11 cellular contexts compared by ENCODE assay signal in the genomic region with DNA sequence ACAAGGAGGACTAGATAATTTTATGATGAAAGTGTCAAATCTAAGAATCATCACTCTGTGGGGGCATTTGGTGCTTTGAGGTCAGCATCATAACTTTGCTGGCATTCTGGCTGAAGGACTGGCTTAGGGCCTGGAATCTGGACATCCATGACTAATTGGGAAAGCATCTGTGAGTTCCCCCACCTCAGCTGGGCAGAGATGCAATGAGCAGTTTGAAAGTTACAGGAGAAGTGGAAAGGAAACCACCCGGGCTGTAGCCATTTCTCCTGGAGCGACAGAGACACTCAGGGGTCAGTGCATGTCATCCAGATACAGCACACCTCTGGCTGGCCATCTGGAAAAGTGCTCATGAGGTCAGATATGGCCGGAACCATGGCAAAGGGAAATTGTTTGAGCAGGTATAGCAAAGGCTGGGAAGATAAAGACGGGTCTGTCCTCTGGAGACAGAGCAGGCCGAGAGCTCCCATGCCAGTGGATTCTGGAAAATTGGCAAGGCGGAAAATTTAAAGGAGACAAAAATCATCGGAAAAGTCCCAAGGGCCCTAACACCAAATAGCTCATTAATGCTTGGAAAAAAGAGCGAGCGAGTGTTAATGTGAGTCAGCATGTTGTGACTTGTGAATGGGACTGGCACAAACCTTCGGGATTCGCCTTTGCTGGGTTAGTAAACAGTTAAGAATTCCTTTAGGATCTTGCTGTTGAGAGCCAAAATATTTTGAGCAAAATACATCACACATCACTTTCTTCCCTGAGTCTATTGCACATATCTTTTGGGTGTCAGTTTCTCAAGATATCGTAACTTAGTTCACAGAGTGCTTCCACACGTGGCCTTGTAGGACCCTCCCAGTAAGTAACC.
DNase-seq lines count a peak whose midpoint lies in the region; ATAC-seq and TF ChIP-seq lines count a peak whose summit lies in the region.
"Had no signal": no experiment of that assay in that cellular context is flagged by ENCODE, and none has a peak within 500 bp of the region (broad histone marks: within the 10 kb centered on the region; RNA-seq: fewer than 3 reads in every experiment).

No MANE protein-coding gene starts in this region.

- no peaks in the 10 kb centered on the region for H4K20me1 ChIP-seq in smooth muscle cell (ENCODE audit: low read depth)

- H2AFZ ChIP-seq in smooth muscle cell (ENCODE audit: low read depth): no peak overlapping the region

- H3K4me3 ChIP-seq in heart left ventricle: no peak overlapping the region
- H3K4me3 ChIP-seq in smooth muscle cell: no peak overlapping the region
- H3K4me3 ChIP-seq: left lung, stomach had no signal

- intact Hi-C loops in heart left ventricle (cut with DNase I): loop anchor here in 4 of 10 donors (5.0 to 10.0 kb wide), 4 partner anchors 61 to 172 kb away; no protein-coding TSS in a partner anchor

- H3K4me2 ChIP-seq in smooth muscle cell: peak overlapping the region; percentile 67

- TF ChIP-seq CTCF in HFFc6 (IDR thresholded peaks at IDR 0.05): no peak
- TF ChIP-seq CTCF in WTC11 (IDR thresholded peaks at IDR 0.05): no peak
- no peak for TF ChIP-seq CTCF in heart left ventricle (IDR thresholded peaks at IDR 0.05)
- TF ChIP-seq CTCF in smooth muscle cell (IDR thresholded peaks at IDR 0.05; ENCODE audit: borderline replicate concordance, insufficient read depth, poor library complexity, severe bottlenecking): no peak

- H3K27me3 ChIP-seq in heart left ventricle (no peaks in the 10 kb centered on the region), smooth muscle cell (ENCODE audit: low read depth) (no peaks in the 10 kb centered on the region)
- H3K27me3 ChIP-seq: left lung, stomach had no signal

- POLR2A ChIA-PET in WTC11 (lab: Charles Lee): no interaction called here

- H3K9me3 ChIP-seq in heart left ventricle (no peaks in the 10 kb centered on the region), smooth muscle cell (replicated peaks; ENCODE audit: low read depth) (no peaks in the 10 kb centered on the region)
- H3K9me3 ChIP-seq: left lung, stomach had no signal

- H3K27ac Mint-ChIP-seq in HFFc6: peak overlapping the region; percentile 79
- H3K27ac Mint-ChIP-seq in WTC11: peak overlapping the region; percentile 64

- H3K27ac ChIP-seq in heart left ventricle (peak overlapping the region; percentile 24 to 87 (median 62)), smooth muscle cell (ENCODE audit: low read depth) (peak overlapping the region; percentile 81)
- H3K27ac ChIP-seq: left lung, stomach had no signal

- H3K4me1 Mint-ChIP-seq in HFFc6 (ENCODE audit: low read depth): peaks cover 48% of the 10 kb centered on the region
- peaks cover 60% of the 10 kb centered on the region for H3K4me1 Mint-ChIP-seq in WTC11

- 39 to 61% (median 44%) methylated on average over 13 of the region's 13 CpGs for WGBS in heart left ventricle, 4 donors
- WGBS in smooth muscle cell (ENCODE audit: low lambda C conversion rate): 31% methylated on average over 13 of the region's 13 CpGs

- H3K9ac ChIP-seq in smooth muscle cell (ENCODE audit: low read depth): peak overlapping the region; percentile 67

- DNase-seq in HFFc6: peak; percentile 59
- no peak for DNase-seq in WTC11 (ENCODE audit: low spot score)
- peak in 3 of 5 donors; percentile 31 to 50 (median 33) for DNase-seq in heart left ventricle
- DNase-seq in smooth muscle cell (lab: John Stamatoyannopoulos, UW; ENCODE audit: unreplicated experiment): no peak
- DNase-seq in NCI-H2081 (lab: John Stamatoyannopoulos, UW): no peak
- DNase-seq in cerebellum (ENCODE audit: low spot score): no peak
- DNase-seq: cortex of kidney, left lung, NCI-H1436 treated with DMSO at 0.1 percent for 48 hours, stomach had no signal

- CTCF ChIA-PET in WTC11 (lab: Charles Lee): no interaction called here

- ATAC-seq in WTC11 (no peak), heart left ventricle (peak; percentile 27 to 63 (median 58)), GM19397 (IDR thresholded peaks at IDR 0.05; ENCODE audit: unreplicated experiment) (no peak)
- ATAC-seq: left lung had no signal

- H3K27me3 Mint-ChIP-seq in HFFc6 (ENCODE audit: insufficient read depth) (no peaks in the 10 kb centered on the region), WTC11 (ENCODE audit: low read depth) (no peaks in the 10 kb centered on the region)

- peaks cover 0 to 74% (median 26%) of the 10 kb centered on the region in 12 donors for H3K4me1 ChIP-seq in heart left ventricle
- peaks cover 24% of the 10 kb centered on the region for H3K4me1 ChIP-seq in smooth muscle cell (ENCODE audit: low read depth)
- H3K4me1 ChIP-seq: left lung had no signal

- H3K9me3 Mint-ChIP-seq in HFFc6 (no peaks in the 10 kb centered on the region; the same call in 1 of the 2 replicates), WTC11 (peaks cover 5% of the 10 kb centered on the region; the same call in 1 of the 2 replicates)

- H3K36me3 ChIP-seq in heart left ventricle (no peaks in the 10 kb centered on the region), smooth muscle cell (ENCODE audit: low read depth) (no peaks in the 10 kb centered on the region)
- H3K36me3 ChIP-seq: left lung, stomach had no signal

- H3F3A ChIP-seq in smooth muscle cell (ENCODE audit: low read depth): peaks cover 21% of the 10 kb centered on the region

- H3K4me3 Mint-ChIP-seq in HFFc6 (peak overlapping the region; percentile 80), WTC11 (no peak overlapping the region)

- H3K79me2 ChIP-seq in smooth muscle cell (ENCODE audit: low read depth): no peaks in the 10 kb centered on the region

- H3K36me3 Mint-ChIP-seq in HFFc6 (ENCODE audit: low read depth): no peaks in the 10 kb centered on the region
- no peaks in the 10 kb centered on the region for H3K36me3 Mint-ChIP-seq in WTC11

- no peak for TF ChIP-seq POLR2A in heart left ventricle (IDR thresholded peaks at IDR 0.05)

TF ChIP-seq in WTC11, 78 proteins besides CTCF, POLR2A, EP300 and RAD21 (continues in another document):
- TF ChIP-seq ELF4 (CRISPR knock-in tag; IDR thresholded peaks at IDR 0.05; ENCODE audit: low read depth): no peak
- TF ChIP-seq EMX1 (CRISPR knock-in tag; IDR thresholded peaks at IDR 0.05): no peak
- TF ChIP-seq, protein P1, sequence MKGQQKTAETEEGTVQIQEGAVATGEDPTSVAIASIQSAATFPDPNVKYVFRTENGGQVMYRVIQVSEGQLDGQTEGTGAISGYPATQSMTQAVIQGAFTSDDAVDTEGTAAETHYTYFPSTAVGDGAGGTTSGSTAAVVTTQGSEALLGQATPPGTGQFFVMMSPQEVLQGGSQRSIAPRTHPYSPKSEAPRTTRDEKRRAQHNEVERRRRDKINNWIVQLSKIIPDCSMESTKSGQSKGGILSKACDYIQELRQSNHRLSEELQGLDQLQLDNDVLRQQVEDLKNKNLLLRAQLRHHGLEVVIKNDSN (CRISPR knock-in tag; IDR thresholded peaks at IDR 0.05): no peak
- TF ChIP-seq ZNF121 (CRISPR knock-in tag; IDR thresholded peaks at IDR 0.05): no peak
- no peak for TF ChIP-seq RORB (CRISPR knock-in tag; IDR thresholded peaks at IDR 0.05)
- TF ChIP-seq, protein P2, sequence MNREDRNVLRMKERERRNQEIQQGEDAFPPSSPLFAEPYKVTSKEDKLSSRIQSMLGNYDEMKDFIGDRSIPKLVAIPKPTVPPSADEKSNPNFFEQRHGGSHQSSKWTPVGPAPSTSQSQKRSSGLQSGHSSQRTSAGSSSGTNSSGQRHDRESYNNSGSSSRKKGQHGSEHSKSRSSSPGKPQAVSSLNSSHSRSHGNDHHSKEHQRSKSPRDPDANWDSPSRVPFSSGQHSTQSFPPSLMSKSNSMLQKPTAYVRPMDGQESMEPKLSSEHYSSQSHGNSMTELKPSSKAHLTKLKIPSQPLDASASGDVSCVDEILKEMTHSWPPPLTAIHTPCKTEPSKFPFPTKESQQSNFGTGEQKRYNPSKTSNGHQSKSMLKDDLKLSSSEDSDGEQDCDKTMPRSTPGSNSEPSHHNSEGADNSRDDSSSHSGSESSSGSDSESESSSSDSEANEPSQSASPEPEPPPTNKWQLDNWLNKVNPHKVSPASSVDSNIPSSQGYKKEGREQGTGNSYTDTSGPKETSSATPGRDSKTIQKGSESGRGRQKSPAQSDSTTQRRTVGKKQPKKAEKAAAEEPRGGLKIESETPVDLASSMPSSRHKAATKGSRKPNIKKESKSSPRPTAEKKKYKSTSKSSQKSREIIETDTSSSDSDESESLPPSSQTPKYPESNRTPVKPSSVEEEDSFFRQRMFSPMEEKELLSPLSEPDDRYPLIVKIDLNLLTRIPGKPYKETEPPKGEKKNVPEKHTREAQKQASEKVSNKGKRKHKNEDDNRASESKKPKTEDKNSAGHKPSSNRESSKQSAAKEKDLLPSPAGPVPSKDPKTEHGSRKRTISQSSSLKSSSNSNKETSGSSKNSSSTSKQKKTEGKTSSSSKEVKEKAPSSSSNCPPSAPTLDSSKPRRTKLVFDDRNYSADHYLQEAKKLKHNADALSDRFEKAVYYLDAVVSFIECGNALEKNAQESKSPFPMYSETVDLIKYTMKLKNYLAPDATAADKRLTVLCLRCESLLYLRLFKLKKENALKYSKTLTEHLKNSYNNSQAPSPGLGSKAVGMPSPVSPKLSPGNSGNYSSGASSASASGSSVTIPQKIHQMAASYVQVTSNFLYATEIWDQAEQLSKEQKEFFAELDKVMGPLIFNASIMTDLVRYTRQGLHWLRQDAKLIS (CRISPR knock-in tag; IDR thresholded peaks at IDR 0.05; ENCODE audit: borderline replicate concordance): no peak
- TF ChIP-seq, protein P3, sequence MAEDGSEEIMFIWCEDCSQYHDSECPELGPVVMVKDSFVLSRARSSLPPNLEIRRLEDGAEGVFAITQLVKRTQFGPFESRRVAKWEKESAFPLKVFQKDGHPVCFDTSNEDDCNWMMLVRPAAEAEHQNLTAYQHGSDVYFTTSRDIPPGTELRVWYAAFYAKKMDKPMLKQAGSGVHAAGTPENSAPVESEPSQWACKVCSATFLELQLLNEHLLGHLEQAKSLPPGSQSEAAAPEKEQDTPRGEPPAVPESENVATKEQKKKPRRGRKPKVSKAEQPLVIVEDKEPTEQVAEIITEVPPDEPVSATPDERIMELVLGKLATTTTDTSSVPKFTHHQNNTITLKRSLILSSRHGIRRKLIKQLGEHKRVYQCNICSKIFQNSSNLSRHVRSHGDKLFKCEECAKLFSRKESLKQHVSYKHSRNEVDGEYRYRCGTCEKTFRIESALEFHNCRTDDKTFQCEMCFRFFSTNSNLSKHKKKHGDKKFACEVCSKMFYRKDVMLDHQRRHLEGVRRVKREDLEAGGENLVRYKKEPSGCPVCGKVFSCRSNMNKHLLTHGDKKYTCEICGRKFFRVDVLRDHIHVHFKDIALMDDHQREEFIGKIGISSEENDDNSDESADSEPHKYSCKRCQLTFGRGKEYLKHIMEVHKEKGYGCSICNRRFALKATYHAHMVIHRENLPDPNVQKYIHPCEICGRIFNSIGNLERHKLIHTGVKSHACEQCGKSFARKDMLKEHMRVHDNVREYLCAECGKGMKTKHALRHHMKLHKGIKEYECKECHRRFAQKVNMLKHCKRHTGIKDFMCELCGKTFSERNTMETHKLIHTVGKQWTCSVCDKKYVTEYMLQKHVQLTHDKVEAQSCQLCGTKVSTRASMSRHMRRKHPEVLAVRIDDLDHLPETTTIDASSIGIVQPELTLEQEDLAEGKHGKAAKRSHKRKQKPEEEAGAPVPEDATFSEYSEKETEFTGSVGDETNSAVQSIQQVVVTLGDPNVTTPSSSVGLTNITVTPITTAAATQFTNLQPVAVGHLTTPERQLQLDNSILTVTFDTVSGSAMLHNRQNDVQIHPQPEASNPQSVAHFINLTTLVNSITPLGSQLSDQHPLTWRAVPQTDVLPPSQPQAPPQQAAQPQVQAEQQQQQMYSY (CRISPR knock-in tag; IDR thresholded peaks at IDR 0.05): no peak

Comparison
In these comparisons a context has a peak if more than half of its experiments do, and no peak if none do; other contexts are left out.
1. DNase-seq: peak in HFFc6 (single experiment) and heart left ventricle (3 of 5); none in WTC11 (single experiment), smooth muscle cell (single experiment), NCI-H2081 (0 of 2) and cerebellum (single experiment).
2. ATAC-seq: peak in heart left ventricle (4 of 4); none in WTC11 (single experiment) and GM19397 (single experiment).